In genomic region chr6:38004908-38005307, GRCh38 we compare ENCODE assay signal across 28 cellular contexts.
DNase-seq lines count a peak whose midpoint lies in the region; ATAC-seq, FAIRE-seq and TF ChIP-seq lines count a peak whose summit lies in the region.
"Had no signal": no experiment of that assay in that cellular context is flagged by ENCODE, and none has a peak within 500 bp of the region (broad histone marks: within the 10 kb centered on the region; RNA-seq: fewer than 3 reads in every experiment).

No MANE protein-coding gene starts in this region.

- no peaks in the 10 kb centered on the region for H3K27me3 ChIP-seq in small intestine (ENCODE audit: control insufficient read depth in 2 of 2, insufficient read depth in 2 of 2, low read length in 2 of 2)
- H3K27me3 ChIP-seq: BE2C, BLaER1 had no signal

- H3K9me3 ChIP-seq in mucosa of descending colon, result no peaks in the 10 kb centered on the region
- no peaks in the 10 kb centered on the region for H3K9me3 ChIP-seq in small intestine (ENCODE audit: control insufficient read depth, low read depth)
- H3K9me3 ChIP-seq: BE2C had no signal

- DNase-seq in activated T-cell treated with anti-CD3 and anti-CD28 coated beads, Interleukin-2, amount 50 U/mL, for 24 hours, result no peak
- DNase-seq in activated T-cell treated with anti-CD3 and anti-CD28 coated beads, Interleukin-2, amount 50 U/mL, for 1 hour, result no peak
- DNase-seq in GM19239 (ENCODE audit: insufficient read length, low spot score) (no peak), mucosa of descending colon (no peak), small intestine (no peak)
- DNase-seq in stimulated activated effector memory CD8-positive, alpha-beta T cell treated with anti-CD3 and anti-CD28 coated beads, Interleukin-12 subunit alpha, Interleukin-12 subunit beta, amount 100 ng/mL, for 72 hours (ENCODE audit: low spot score in 2 of 2), result no peak
- DNase-seq: 8988T; ACHN; BE2C; C1 segment of cervical spinal cord; CD4-positive, alpha-beta memory T cell; CD8-positive, alpha-beta memory T cell; COR-L47; DMS 273 treated with DMSO at 0.1 percent for 48 hours; DMS153; DMS53; DMS79; DND-41; EL; GDM1 had no signal

- no peaks in the 10 kb centered on the region for H3K27me3 Mint-ChIP-seq in activated T-cell treated with anti-CD3 and anti-CD28 coated beads, Interleukin-2, amount 50 U/mL, for 24 hours
- no peaks in the 10 kb centered on the region for H3K27me3 Mint-ChIP-seq in activated T-helper 17 cell treated with anti-CD3 and anti-CD28 coated beads, Interleukin-2, amount 50 U/mL, for 72 hours
- H3K27me3 Mint-ChIP-seq: CD4-positive, alpha-beta memory T cell; CD4-positive, CD25-positive, alpha-beta regulatory T cell; CD8-positive, alpha-beta memory T cell had no signal

- no peak for TF ChIP-seq CTCF in mucosa of descending colon (IDR thresholded peaks at IDR 0.05)

- H3K36me3 ChIP-seq in mucosa of descending colon (ENCODE audit: low read depth) (no peaks in the 10 kb centered on the region), small intestine (ENCODE audit: control insufficient read depth in 2 of 2, insufficient read depth in 2 of 2, low read length in 2 of 2) (no peaks in the 10 kb centered on the region)
- H3K36me3 ChIP-seq: BE2C, BLaER1 had no signal

- peaks cover 5% of the 10 kb centered on the region for H3K9me3 Mint-ChIP-seq in activated T-cell treated with anti-CD3 and anti-CD28 coated beads, Interleukin-2, amount 50 U/mL, for 24 hours
- peaks cover 5% of the 10 kb centered on the region for H3K9me3 Mint-ChIP-seq in activated T-helper 17 cell treated with anti-CD3 and anti-CD28 coated beads, Interleukin-2, amount 50 U/mL, for 72 hours
- peaks cover 3% of the 10 kb centered on the region for H3K9me3 Mint-ChIP-seq in stimulated activated effector memory CD8-positive, alpha-beta T cell treated with anti-CD3 and anti-CD28 coated beads, Interleukin-12 subunit alpha, Interleukin-12 subunit beta, amount 100 ng/mL, for 72 hours

- no peak overlapping the region for H3K4me3 Mint-ChIP-seq in activated T-cell treated with anti-CD3 and anti-CD28 coated beads, Interleukin-2, amount 50 U/mL, for 24 hours
- H3K4me3 Mint-ChIP-seq in activated T-helper 17 cell treated with anti-CD3 and anti-CD28 coated beads, Interleukin-2, amount 50 U/mL, for 72 hours, result no peak overlapping the region
- H3K4me3 Mint-ChIP-seq in stimulated activated effector memory CD8-positive, alpha-beta T cell treated with anti-CD3 and anti-CD28 coated beads, Interleukin-12 subunit alpha, Interleukin-12 subunit beta, amount 100 ng/mL, for 72 hours, result no peak overlapping the region
- H3K4me3 Mint-ChIP-seq: CD14-positive monocyte; CD4-positive, alpha-beta memory T cell; CD4-positive, CD25-positive, alpha-beta regulatory T cell; CD8-positive, alpha-beta memory T cell had no signal

- peak; percentile 70 for ATAC-seq in activated T-helper 17 cell treated with anti-CD3 and anti-CD28 coated beads, Interleukin-2, amount 50 U/mL, for 72 hours (replicated peaks)
- ATAC-seq in stimulated activated effector memory CD8-positive, alpha-beta T cell treated with anti-CD3 and anti-CD28 coated beads, Interleukin-12 subunit alpha, Interleukin-12 subunit beta, amount 100 ng/mL, for 72 hours, result peak; percentile 67
- ATAC-seq in mucosa of descending colon, result no peak
- ATAC-seq: GM12878 had no signal

- H3K4me3 ChIP-seq in mucosa of descending colon, result no peak overlapping the region
- H3K4me3 ChIP-seq in small intestine (ENCODE audit: low read depth in 1 of 2, low read length in 2 of 2), result no peak overlapping the region
- H3K4me3 ChIP-seq: BLaER1, GM12878 had no signal

- FAIRE-seq in GM19239 (lab: Jason Lieb, UNC) (peak; percentile 37), small intestine (lab: Jason Lieb, UNC) (no peak)
- FAIRE-seq: A204.1, GM12878, GM12892, GM18507 had no signal

- WGBS in small intestine, 3 donors, result 94 to 97% (median 96%) methylated on average over 2 of the region's 2 CpGs

- intact Hi-C loops in mucosa of descending colon (cut with DNase I, micrococcal nuclease), result no loop called here

- peaks cover 10% of the 10 kb centered on the region for H3K36me3 Mint-ChIP-seq in activated T-cell treated with anti-CD3 and anti-CD28 coated beads, Interleukin-2, amount 50 U/mL, for 24 hours (ENCODE audit: low read depth)
- peaks cover 5% of the 10 kb centered on the region for H3K36me3 Mint-ChIP-seq in activated T-helper 17 cell treated with anti-CD3 and anti-CD28 coated beads, Interleukin-2, amount 50 U/mL, for 72 hours (ENCODE audit: low read depth)
- peaks cover 2% of the 10 kb centered on the region for H3K36me3 Mint-ChIP-seq in stimulated activated effector memory CD8-positive, alpha-beta T cell treated with anti-CD3 and anti-CD28 coated beads, Interleukin-12 subunit alpha, Interleukin-12 subunit beta, amount 100 ng/mL, for 72 hours

- H3K27ac ChIP-seq in small intestine (ENCODE audit: low read depth in 1 of 2, low read length in 1 of 2), result no peak overlapping the region
- H3K27ac ChIP-seq: BLaER1 had no signal

- H3K4me1 ChIP-seq in mucosa of descending colon (ENCODE audit: low read depth) (no peaks in the 10 kb centered on the region), small intestine (ENCODE audit: control insufficient read depth in 2 of 2, insufficient read depth in 1 of 2, low read depth in 1 of 2, low read length in 1 of 2) (no peaks in the 10 kb centered on the region)
- H3K4me1 ChIP-seq: BE2C, BLaER1 had no signal

- H3K4me1 Mint-ChIP-seq in activated T-cell treated with anti-CD3 and anti-CD28 coated beads, Interleukin-2, amount 50 U/mL, for 24 hours (ENCODE audit: low read depth), result peaks cover 43% of the 10 kb centered on the region
- H3K4me1 Mint-ChIP-seq in activated T-helper 17 cell treated with anti-CD3 and anti-CD28 coated beads, Interleukin-2, amount 50 U/mL, for 72 hours, result peaks cover 6% of the 10 kb centered on the region
- peaks cover 19% of the 10 kb centered on the region for H3K4me1 Mint-ChIP-seq in stimulated activated effector memory CD8-positive, alpha-beta T cell treated with anti-CD3 and anti-CD28 coated beads, Interleukin-12 subunit alpha, Interleukin-12 subunit beta, amount 100 ng/mL, for 72 hours
- H3K4me1 Mint-ChIP-seq: CD14-positive monocyte had no signal

- H3K27ac Mint-ChIP-seq in activated T-cell treated with anti-CD3 and anti-CD28 coated beads, Interleukin-2, amount 50 U/mL, for 24 hours, result peak overlapping the region; percentile 28
- H3K27ac Mint-ChIP-seq in activated T-helper 17 cell treated with anti-CD3 and anti-CD28 coated beads, Interleukin-2, amount 50 U/mL, for 72 hours, result no peak overlapping the region
- no peak overlapping the region for H3K27ac Mint-ChIP-seq in stimulated activated effector memory CD8-positive, alpha-beta T cell treated with anti-CD3 and anti-CD28 coated beads, Interleukin-12 subunit alpha, Interleukin-12 subunit beta, amount 100 ng/mL, for 72 hours
- H3K27ac Mint-ChIP-seq: CD14-positive monocyte had no signal
